Comparison of ENCODE assay signal across 33 cellular contexts in genomic region chr5:2423634-2424033, GRCh38.
"Had no signal": no experiment of that assay in that cellular context is flagged by ENCODE, and none has a peak within 500 bp of the region (broad histone marks: within the 10 kb centered on the region; RNA-seq: fewer than 3 reads in every experiment).

No MANE protein-coding gene starts in this region.

- H3K27ac ChIP-seq: adrenal gland, body of pancreas, brain microvascular endothelial cell, breast epithelium, WERI-Rb-1 had no signal

- ATAC-seq: activated CD8-positive, alpha-beta T cell treated with anti-CD3 and anti-CD28 coated beads for 36 hours; activated naive CD4-positive, alpha-beta T cell treated with anti-CD3 and anti-CD28 coated beads, Interleukin-2, amount 50 U/mL, for 72 hours; activated T-cell treated with anti-CD3 and anti-CD28 coated beads, Interleukin-2, amount 50 U/mL, for 4 hours; activated T-cell treated with anti-CD3 and anti-CD28 coated beads, Interleukin-2, amount 50 U/mL, for 72 hours; activated T-helper 17 cell treated with anti-CD3 and anti-CD28 coated beads, Interleukin-2, amount 50 U/mL, for 72 hours; body of pancreas had no signal

- DNase-seq: activated B cell treated with CpG ODN at 0.5 μM for 24 hours; activated CD4-positive, alpha-beta memory T cell treated with anti-CD3 and anti-CD28 coated beads for 36 hours; activated CD4-positive, alpha-beta T cell treated with anti-CD3 and anti-CD28 coated beads for 4 hours; activated CD4-positive, alpha-beta T cell treated with anti-CD3 and anti-CD28 coated beads, Interleukin-2, amount 10 ng/mL, durations not matched to agents 24 days and 14 days; activated CD4-positive, alpha-beta T cell treated with anti-CD3 and anti-CD28 coated beads, Interleukin-2, amount 50 U/mL, for 1 hour; activated CD4-positive, alpha-beta T cell treated with anti-CD3 and anti-CD28 coated beads, Interleukin-2, amount 50 U/mL, for 4 hours; activated CD4-positive, CD25-positive, alpha-beta regulatory T cell treated with anti-CD3 and anti-CD28 coated beads, Interleukin-2, amount 50 U/mL, for 72 hours; activated CD8-positive, alpha-beta memory T cell treated with anti-CD3 and anti-CD28 coated beads, Interleukin-2, amount 50 U/mL, for 4 hours; activated CD8-positive, alpha-beta T cell treated with anti-CD3 and anti-CD28 coated beads for 36 hours; activated effector memory CD4-positive, alpha-beta T cell treated with anti-CD3 and anti-CD28 coated beads, Interleukin-2, amount 50 U/mL, for 16 hours; activated gamma-delta T cell treated with Interleukin-2 at 50 U/mL for 16 hours; activated naive CD4-positive, alpha-beta T cell; activated naive CD4-positive, alpha-beta T cell treated with anti-CD3 and anti-CD28 coated beads for 36 hours; activated naive CD4-positive, alpha-beta T cell treated with anti-CD3 and anti-CD28 coated beads, Interleukin-2, amount 50 U/mL, for 16 hours; activated naive CD8-positive, alpha-beta T cell treated with anti-CD3 and anti-CD28 coated beads for 36 hours; activated T-cell treated with anti-CD3 and anti-CD28 coated beads for 4 hours; activated T-cell treated with anti-CD3 and anti-CD28 coated beads, Interleukin-2, amount 50 U/mL, for 1 hour; activated T-cell treated with anti-CD3 and anti-CD28 coated beads, Interleukin-2, amount 50 U/mL, for 4 hours; activated T-cell treated with anti-CD3 and anti-CD28 coated beads, Interleukin-2, amount 50 U/mL, for 72 hours; adrenal gland; amniotic stem cell; aorta; body of pancreas; brain microvascular endothelial cell; central memory CD4-positive, alpha-beta T cell; T-helper 1 cell; T-helper 2 cell; T-helper 9 cell; WERI-Rb-1 had no signal

- H3K27me3 ChIP-seq: adrenal gland, body of pancreas, brain microvascular endothelial cell, breast epithelium had no signal

- H3K9me3 ChIP-seq: adrenal gland, body of pancreas had no signal

- H3K4me3 ChIP-seq: adrenal gland, body of pancreas, breast epithelium had no signal

- H3K4me1 ChIP-seq: adrenal gland, body of pancreas, breast epithelium had no signal

- FAIRE-seq: astrocyte had no signal

- H3K36me3 ChIP-seq: adrenal gland, brain microvascular endothelial cell, breast epithelium, WERI-Rb-1 had no signal
